24 cellular contexts compared by ENCODE assay signal in genomic region chr13:65143920-65144319, GRCh38.
"Had no signal": no experiment of that assay in that cellular context is flagged by ENCODE, and none has a peak within 500 bp of the region (broad histone marks: within the 10 kb centered on the region; RNA-seq: fewer than 3 reads in every experiment).

No MANE protein-coding gene starts in this region.

- H3K27me3 Mint-ChIP-seq: stimulated activated memory B cell treated with anti-CD40 and anti-IgM and Interleukin-4, amounts not matched to agents 10 μg/mL and 1 μg/mL and 100 μg/mL, for 72 hours; stimulated activated naive B cell treated with anti-CD40 and anti-IgM and Interleukin-4, amounts not matched to agents 10 μg/mL and 1 μg/mL and 100 μg/mL, for 72 hours; stimulated activated naive CD8-positive, alpha-beta T cell treated with anti-CD3 and anti-CD28 coated beads, Interleukin-15, amount 100 ng/mL, for 72 hours; stimulated activated naive CD8-positive, alpha-beta T cell treated with anti-CD3 and anti-CD28 coated beads, Interleukin-15, Interleukin-2, amounts not matched to agents 100 ng/mL and 50 ng/mL, for 24 hours; type B pancreatic cell had no signal

- H3K9me3 Mint-ChIP-seq: type B pancreatic cell had no signal

- DNase-seq: stimulated activated CD4-positive, alpha-beta T cell treated with anti-CD3 and anti-CD28 coated beads, Interleukin-2, amount 100 ng/mL, for 48 hours; stimulated activated CD4-positive, alpha-beta T cell treated with anti-CD3 and anti-CD28 coated beads, Interleukin-4, amount 100 ng/mL, for 1 hour; stimulated activated CD4-positive, alpha-beta T cell treated with anti-CD3 and anti-CD28 coated beads, Interleukin-4, amount 100 ng/mL, for 24 hours; stimulated activated CD4-positive, alpha-beta T cell treated with anti-CD3 and anti-CD28 coated beads, Interleukin-4, amount 100 ng/mL, for 4 hours; stimulated activated CD8-positive, alpha-beta memory T cell treated with anti-CD3 and anti-CD28 coated beads, Interleukin-4, amount 100 ng/mL, for 48 hours; stimulated activated naive B cell treated with anti-CD40 and anti-IgM and Interleukin-4, amounts not matched to agents 10 μg/mL and 1 μg/mL and 100 μg/mL, for 72 hours; stimulated activated naive CD4-positive, alpha-beta T cell; stimulated activated naive CD4-positive, alpha-beta T cell treated with Interleukin-2 at 50 U/mL for 16 hours; stimulated activated naive CD8-positive, alpha-beta T cell treated with anti-CD3 and anti-CD28 coated beads, Interleukin-15, amount 100 ng/mL, for 72 hours; stimulated activated naive CD8-positive, alpha-beta T cell treated with anti-CD3 and anti-CD28 coated beads, Interleukin-15, Interleukin-2, amounts not matched to agents 100 U/mL and 50 U/mL, for 24 hours; stomach; substantia nigra; testis; thyroid gland; tibial artery; transverse colon; trophoblast cell; upper lobe of left lung; upper lobe of right lung; uterus had no signal

- H3K36me3 Mint-ChIP-seq: stimulated activated effector memory CD8-positive, alpha-beta T cell treated with anti-CD3 and anti-CD28 coated beads, Interleukin-12 subunit alpha, Interleukin-12 subunit beta, amount 100 ng/mL, for 72 hours; stimulated activated memory B cell treated with anti-CD40 and anti-IgM and Interleukin-4, amounts not matched to agents 10 μg/mL and 1 μg/mL and 100 μg/mL, for 72 hours; stimulated activated naive B cell treated with anti-CD40 and anti-IgM and Interleukin-4, amounts not matched to agents 10 μg/mL and 1 μg/mL and 100 μg/mL, for 72 hours; type B pancreatic cell had no signal

- H3K4me1 Mint-ChIP-seq: stimulated activated effector memory CD8-positive, alpha-beta T cell treated with anti-CD3 and anti-CD28 coated beads, Interleukin-12 subunit alpha, Interleukin-12 subunit beta, amount 100 ng/mL, for 72 hours; stimulated activated memory B cell treated with anti-CD40 and anti-IgM and Interleukin-4, amounts not matched to agents 10 μg/mL and 1 μg/mL and 100 μg/mL, for 72 hours; stimulated activated naive B cell treated with anti-CD40 and anti-IgM and Interleukin-4, amounts not matched to agents 10 μg/mL and 1 μg/mL and 100 μg/mL, for 72 hours; stimulated activated naive CD8-positive, alpha-beta T cell treated with anti-CD3 and anti-CD28 coated beads, Interleukin-15, amount 100 ng/mL, for 72 hours had no signal

- H3K27ac Mint-ChIP-seq: stimulated activated effector memory CD8-positive, alpha-beta T cell treated with anti-CD3 and anti-CD28 coated beads, Interleukin-12 subunit alpha, Interleukin-12 subunit beta, amount 100 ng/mL, for 72 hours; stimulated activated memory B cell treated with anti-CD40 and anti-IgM and Interleukin-4, amounts not matched to agents 10 μg/mL and 1 μg/mL and 100 μg/mL, for 72 hours; stimulated activated naive B cell treated with anti-CD40 and anti-IgM and Interleukin-4, amounts not matched to agents 10 μg/mL and 1 μg/mL and 100 μg/mL, for 72 hours; stimulated activated naive CD8-positive, alpha-beta T cell treated with anti-CD3 and anti-CD28 coated beads, Interleukin-15, amount 100 ng/mL, for 72 hours; stimulated activated naive CD8-positive, alpha-beta T cell treated with anti-CD3 and anti-CD28 coated beads, Interleukin-15, Interleukin-2, amounts not matched to agents 100 ng/mL and 50 ng/mL, for 24 hours; type B pancreatic cell had no signal

- ATAC-seq: stimulated activated effector memory CD8-positive, alpha-beta T cell treated with anti-CD3 and anti-CD28 coated beads, Interleukin-12 subunit alpha, Interleukin-12 subunit beta, amount 100 ng/mL, for 72 hours; stimulated activated memory B cell treated with anti-CD40 and anti-IgM and Interleukin-4, amounts not matched to agents 10 μg/mL and 1 μg/mL and 100 μg/mL, for 72 hours; stimulated activated naive B cell treated with anti-CD40 and anti-IgM and Interleukin-4, amounts not matched to agents 10 μg/mL and 1 μg/mL and 100 μg/mL, for 72 hours; stimulated activated naive CD8-positive, alpha-beta T cell treated with anti-CD3 and anti-CD28 coated beads, Interleukin-15, amount 100 ng/mL, for 72 hours; stimulated activated naive CD8-positive, alpha-beta T cell treated with anti-CD3 and anti-CD28 coated beads, Interleukin-15, Interleukin-2, amounts not matched to agents 100 U/mL and 50 U/mL, for 24 hours; upper lobe of right lung had no signal

- H3K4me3 Mint-ChIP-seq: stimulated activated effector memory CD8-positive, alpha-beta T cell treated with anti-CD3 and anti-CD28 coated beads, Interleukin-12 subunit alpha, Interleukin-12 subunit beta, amount 100 ng/mL, for 72 hours; stimulated activated memory B cell treated with anti-CD40 and anti-IgM and Interleukin-4, amounts not matched to agents 10 μg/mL and 1 μg/mL and 100 μg/mL, for 72 hours; stimulated activated naive B cell treated with anti-CD40 and anti-IgM and Interleukin-4, amounts not matched to agents 10 μg/mL and 1 μg/mL and 100 μg/mL, for 72 hours; stimulated activated naive CD8-positive, alpha-beta T cell treated with anti-CD3 and anti-CD28 coated beads, Interleukin-15, amount 100 ng/mL, for 72 hours; stimulated activated naive CD8-positive, alpha-beta T cell treated with anti-CD3 and anti-CD28 coated beads, Interleukin-15, Interleukin-2, amounts not matched to agents 100 ng/mL and 50 ng/mL, for 24 hours; type B pancreatic cell had no signal
